Comparison of ENCODE assay signal across 12 cellular contexts in the genomic region with DNA sequence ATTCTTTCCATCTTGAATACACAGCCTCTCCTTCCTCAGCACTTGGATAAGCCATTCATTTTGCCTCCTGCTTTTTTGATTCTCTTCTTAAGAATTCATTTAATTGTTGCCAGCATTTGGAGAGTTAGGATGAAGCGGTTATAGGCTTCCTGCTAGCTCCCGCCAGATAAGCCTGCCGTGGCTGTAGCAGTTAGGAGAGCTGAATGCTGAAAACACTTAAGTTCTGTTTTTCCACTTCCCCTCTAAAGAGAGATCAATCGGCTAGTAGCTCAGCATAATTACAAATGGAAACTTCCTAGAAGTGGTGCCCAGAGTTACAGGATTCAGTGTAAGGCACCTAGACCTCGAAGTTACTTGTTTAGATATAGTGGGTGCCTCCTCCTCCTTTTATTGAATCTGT.
"Had no signal": no experiment of that assay in that cellular context is flagged by ENCODE, and none has a peak within 500 bp of the region (broad histone marks: within the 10 kb centered on the region; RNA-seq: fewer than 3 reads in every experiment).

No MANE protein-coding gene starts in this region.

- H3K27ac ChIP-seq: adrenal gland, body of pancreas, gastroesophageal sphincter, hepatocyte, skin epidermis, tibial artery had no signal

- H3K9me3 ChIP-seq: adrenal gland, body of pancreas, gastroesophageal sphincter, tibial artery had no signal

- DNase-seq: activated CD4-positive, alpha-beta T cell treated with anti-CD3 and anti-CD28 coated beads, Interleukin-2, amount 50 U/mL, for 1 hour; activated naive CD4-positive, alpha-beta T cell treated with anti-CD3 and anti-CD28 coated beads, Interleukin-2, amount 50 U/mL, for 16 hours; activated T-cell treated with anti-CD3 and anti-CD28 coated beads for 4 hours; adrenal gland; body of pancreas; dermis blood vessel endothelial cell; T-cell; T1000; tibial artery had no signal

- H3K4me1 ChIP-seq: adrenal gland, body of pancreas, gastroesophageal sphincter had no signal

- ATAC-seq: body of pancreas, gastroesophageal sphincter, T-cell had no signal

- H3K4me3 ChIP-seq: adrenal gland, body of pancreas, gastroesophageal sphincter, hepatocyte, skin epidermis, tibial artery had no signal

- H3K36me3 ChIP-seq: adrenal gland, gastroesophageal sphincter, tibial artery had no signal

- H3K27me3 ChIP-seq: adrenal gland, body of pancreas, hepatocyte had no signal
